19 cellular contexts compared by ENCODE assay signal in genomic region chr3:5009506-5010100, GRCh38. TPM values are rescaled to one million over a fixed set of nuclear protein-coding genes. Genes with fewer than 3 reads are reported as not detected.
DNase-seq lines count a peak whose midpoint lies in the region; ATAC-seq and TF ChIP-seq lines count a peak whose summit lies in the region.
"Had no signal": no experiment of that assay in that cellular context is flagged by ENCODE, and none has a peak within 500 bp of the region (broad histone marks: within the 10 kb centered on the region; RNA-seq: fewer than 3 reads in every experiment).

No MANE protein-coding gene starts in this region.

- no peak overlapping the region for H3K4me3 Mint-ChIP-seq in activated CD8-positive, alpha-beta T cell treated with anti-CD3 and anti-CD28 coated beads, Interleukin-2, amount 10 ng/mL, durations not matched to agents 7 days and 5 days
- H3K4me3 Mint-ChIP-seq in activated CD8-positive, alpha-beta T cell treated with anti-CD3 and anti-CD28 coated beads for 36 hours: no peak overlapping the region
- H3K4me3 Mint-ChIP-seq in stimulated activated naive B cell treated with anti-CD40 and anti-IgM and Interleukin-4, amounts not matched to agents 10 μg/mL and 1 μg/mL and 100 μg/mL, for 72 hours: no peak overlapping the region

- H3K27me3 Mint-ChIP-seq in activated CD8-positive, alpha-beta T cell treated with anti-CD3 and anti-CD28 coated beads, Interleukin-2, amount 10 ng/mL, durations not matched to agents 7 days and 5 days (ENCODE audit: low read depth): no peaks in the 10 kb centered on the region
- peaks cover 1% of the 10 kb centered on the region for H3K27me3 Mint-ChIP-seq in activated CD8-positive, alpha-beta T cell treated with anti-CD3 and anti-CD28 coated beads for 36 hours
- H3K27me3 Mint-ChIP-seq in stimulated activated naive B cell treated with anti-CD40 and anti-IgM and Interleukin-4, amounts not matched to agents 10 μg/mL and 1 μg/mL and 100 μg/mL, for 72 hours: no peaks in the 10 kb centered on the region

- H3K27ac Mint-ChIP-seq in activated CD8-positive, alpha-beta T cell treated with anti-CD3 and anti-CD28 coated beads, Interleukin-2, amount 10 ng/mL, durations not matched to agents 7 days and 5 days: peak overlapping the region; percentile 48
- no peak overlapping the region for H3K27ac Mint-ChIP-seq in activated CD8-positive, alpha-beta T cell treated with anti-CD3 and anti-CD28 coated beads for 36 hours
- peak overlapping the region; percentile 56 for H3K27ac Mint-ChIP-seq in stimulated activated naive B cell treated with anti-CD40 and anti-IgM and Interleukin-4, amounts not matched to agents 10 μg/mL and 1 μg/mL and 100 μg/mL, for 72 hours

- ATAC-seq in activated CD8-positive, alpha-beta T cell treated with anti-CD3 and anti-CD28 coated beads, Interleukin-2, amount 10 ng/mL, durations not matched to agents 7 days and 5 days: no peak
- ATAC-seq in activated CD8-positive, alpha-beta T cell treated with anti-CD3 and anti-CD28 coated beads for 36 hours: no peak
- ATAC-seq in stimulated activated naive B cell treated with anti-CD40 and anti-IgM and Interleukin-4, amounts not matched to agents 10 μg/mL and 1 μg/mL and 100 μg/mL, for 72 hours (replicated peaks): no peak
- no peak for ATAC-seq in GM21515 (IDR thresholded peaks at IDR 0.05; ENCODE audit: unreplicated experiment)
- ATAC-seq: Panc1 had no signal

- H3K36me3 ChIP-seq in PC-9 (ENCODE audit: low read depth): no peaks in the 10 kb centered on the region
- H3K36me3 ChIP-seq: HAP-1 had no signal

- H3K4me3 ChIP-seq in PC-9: no peak overlapping the region
- H3K4me3 ChIP-seq: GM12878, HAP-1 had no signal

- intact Hi-C loops in activated CD8-positive, alpha-beta T cell treated with anti-CD3 and anti-CD28 coated beads for 36 hours (cut with micrococcal nuclease): no loop called here
- intact Hi-C loops in PC-9 (cut with micrococcal nuclease; ENCODE audit: unreplicated experiment): no loop called here

- H2AFZ ChIP-seq in PC-9: no peak overlapping the region

- H3K9me3 ChIP-seq in PC-9 (ENCODE audit: insufficient read depth, low read depth): no peaks in the 10 kb centered on the region
- H3K9me3 ChIP-seq: HAP-1 had no signal

- no peaks in the 10 kb centered on the region for H3F3A ChIP-seq in PC-9 (ENCODE audit: insufficient read depth, low read depth)

- H3K79me2 ChIP-seq in PC-9 (ENCODE audit: low read depth): no peaks in the 10 kb centered on the region

- H4K20me1 ChIP-seq in PC-9 (ENCODE audit: insufficient read depth): no peaks in the 10 kb centered on the region

- CTCF ChIA-PET in activated CD8-positive, alpha-beta T cell treated with anti-CD3 and anti-CD28 coated beads, Interleukin-2, amount 10 ng/mL, durations not matched to agents 7 days and 5 days (lab: Charles Lee): interaction anchor here (0.6 to 2.3 kb wide), 6 partner anchors 25 to 376 kb away, joined by 3 to 7 read pairs (median 3); no protein-coding TSS in a partner anchor
- CTCF ChIA-PET in activated CD8-positive, alpha-beta T cell treated with anti-CD3 and anti-CD28 coated beads for 36 hours (lab: Charles Lee): interaction anchor here (0.8 to 3.1 kb wide), 2 partner anchors 9 to 165 kb away, joined by 5 to 11 read pairs; no protein-coding TSS in a partner anchor
- CTCF ChIA-PET in PC-9 (lab: Charles Lee): no interaction called here

- peaks cover 93% of the 10 kb centered on the region for H3K4me1 Mint-ChIP-seq in activated CD8-positive, alpha-beta T cell treated with anti-CD3 and anti-CD28 coated beads, Interleukin-2, amount 10 ng/mL, durations not matched to agents 7 days and 5 days (ENCODE audit: low read depth)
- H3K4me1 Mint-ChIP-seq in activated CD8-positive, alpha-beta T cell treated with anti-CD3 and anti-CD28 coated beads for 36 hours (ENCODE audit: low read depth): peaks cover 76% of the 10 kb centered on the region
- peaks cover 65 to 82% of the 10 kb centered on the region in 2 donors for H3K4me1 Mint-ChIP-seq in stimulated activated naive B cell treated with anti-CD40 and anti-IgM and Interleukin-4, amounts not matched to agents 10 μg/mL and 1 μg/mL and 100 μg/mL, for 72 hours

- H3K4me2 ChIP-seq in PC-9: no peak overlapping the region

- H3K27ac ChIP-seq in PC-9: no peak overlapping the region
- H3K27ac ChIP-seq: 22Rv1 had no signal

- POLR2A ChIA-PET in activated CD8-positive, alpha-beta T cell treated with anti-CD3 and anti-CD28 coated beads, Interleukin-2, amount 10 ng/mL, durations not matched to agents 7 days and 5 days (lab: Charles Lee): interaction anchor here (0.6 to 24.9 kb wide), 3 partner anchors 17 to 1140 kb away, joined by 3 to 450 read pairs (median 3); partner anchors contain the start of gene BHLHE40
- POLR2A ChIA-PET in activated CD8-positive, alpha-beta T cell treated with anti-CD3 and anti-CD28 coated beads for 36 hours (lab: Charles Lee): interaction anchor here (1.9 to 6.0 kb wide), 2 partner anchors 10 to 27 kb away, joined by 4 to 81 read pairs; partner anchors contain the start of gene BHLHE40
- POLR2A ChIA-PET in PC-9 (lab: Charles Lee; ENCODE audit: unreplicated experiment): interaction anchor here (0.6 kb wide), 1 partner anchor 13 kb away, joined by 6 read pairs; no protein-coding TSS in a partner anchor

- peaks cover 26% of the 10 kb centered on the region for H3K4me1 ChIP-seq in PC-9 (replicated peaks; ENCODE audit: insufficient read depth)
- H3K4me1 ChIP-seq: HAP-1 had no signal

- DNase-seq in activated CD8-positive, alpha-beta T cell treated with anti-CD3 and anti-CD28 coated beads, Interleukin-2, amount 10 ng/mL, durations not matched to agents 7 days and 5 days: no peak
- no peak for DNase-seq in activated CD8-positive, alpha-beta T cell treated with anti-CD3 and anti-CD28 coated beads for 36 hours
- peak; percentile 80 for DNase-seq in RPMI7951 (ENCODE audit: low read depth)
- DNase-seq in fibroblast of gingiva (ENCODE audit: low read depth): peak; percentile 50
- no peak for DNase-seq in stimulated activated naive B cell treated with anti-CD40 and anti-IgM and Interleukin-4, amounts not matched to agents 10 μg/mL and 1 μg/mL and 100 μg/mL, for 72 hours
- no peak for DNase-seq in DMS53 (lab: John Stamatoyannopoulos, UW)
- no peak for DNase-seq in PC-9
- DNase-seq: Karpas-422, NCI-H1105 treated with DMSO at 0.1 percent for 48 hours, NCI-H187 treated with DMSO at 0.1 percent for 48 hours, NCI-H2171 treated with DMSO at 0.1 percent for 48 hours, NCI-H510A, NCI-H82, SHP77 had no signal

- no TSS peak for BruUV-seq in PC-9 (replicated peaks; lab: Mats Ljungman, UMichigan)

- H3K9me3 Mint-ChIP-seq in activated CD8-positive, alpha-beta T cell treated with anti-CD3 and anti-CD28 coated beads, Interleukin-2, amount 10 ng/mL, durations not matched to agents 7 days and 5 days (ENCODE audit: insufficient read depth): no peaks in the 10 kb centered on the region
- H3K9me3 Mint-ChIP-seq in activated CD8-positive, alpha-beta T cell treated with anti-CD3 and anti-CD28 coated beads for 36 hours: no peaks in the 10 kb centered on the region
- H3K9me3 Mint-ChIP-seq in stimulated activated naive B cell treated with anti-CD40 and anti-IgM and Interleukin-4, amounts not matched to agents 10 μg/mL and 1 μg/mL and 100 μg/mL, for 72 hours: no peaks in the 10 kb centered on the region

- peaks cover 2% of the 10 kb centered on the region for H3K36me3 Mint-ChIP-seq in activated CD8-positive, alpha-beta T cell treated with anti-CD3 and anti-CD28 coated beads, Interleukin-2, amount 10 ng/mL, durations not matched to agents 7 days and 5 days (ENCODE audit: low read depth)
- no peaks in the 10 kb centered on the region for H3K36me3 Mint-ChIP-seq in activated CD8-positive, alpha-beta T cell treated with anti-CD3 and anti-CD28 coated beads for 36 hours (ENCODE audit: low read depth)
- no peaks in the 10 kb centered on the region for H3K36me3 Mint-ChIP-seq in stimulated activated naive B cell treated with anti-CD40 and anti-IgM and Interleukin-4, amounts not matched to agents 10 μg/mL and 1 μg/mL and 100 μg/mL, for 72 hours

- H3K27me3 ChIP-seq in PC-9 (ENCODE audit: insufficient read depth, low read depth): no peaks in the 10 kb centered on the region

- no peak for TF ChIP-seq CTCF in activated CD8-positive, alpha-beta T cell treated with anti-CD3 and anti-CD28 coated beads for 36 hours (IDR thresholded peaks at IDR 0.05)
- TF ChIP-seq CTCF in PC-9 (conservative IDR thresholded peaks at IDR 0.05): no peak

- H3K9me2 ChIP-seq in PC-9 (ENCODE audit: insufficient read depth): no peaks in the 10 kb centered on the region

RNA-seq across cellular contexts. Expression of gene BHLHE40, which starts 30.4 kb away (rescaled TPM):
- 100 to 1,000 TPM; 209 to 219 TPM for total RNA-seq in activated CD8-positive, alpha-beta T cell treated with anti-CD3 and anti-CD28 coated beads, Interleukin-2, amount 10 ng/mL, durations not matched to agents 7 days and 5 days
- 100 to 1,000 TPM; 456 to 470 TPM for total RNA-seq in activated CD8-positive, alpha-beta T cell treated with anti-CD3 and anti-CD28 coated beads for 36 hours
- total RNA-seq in RPMI7951 (2014; rRNA removed; shearing (Covaris generic)): 43.2 and 62.8 TPM in 2 replicates
- total RNA-seq in PC-9 (2021): 45.5 and 51.2 TPM in 2 replicates

Comparison
In these comparisons a context has a peak if more than half of its experiments do, and no peak if none do; other contexts are left out.
1. DNase-seq: peak in RPMI7951 (single experiment) and fibroblast of gingiva (single experiment); none in activated CD8-positive, alpha-beta T cell treated with anti-CD3 and anti-CD28 coated beads, Interleukin-2, amount 10 ng/mL, durations not matched to agents 7 days and 5 days (single experiment), activated CD8-positive, alpha-beta T cell treated with anti-CD3 and anti-CD28 coated beads for 36 hours (single experiment), stimulated activated naive B cell treated with anti-CD40 and anti-IgM and Interleukin-4, amounts not matched to agents 10 μg/mL and 1 μg/mL and 100 μg/mL, for 72 hours (single experiment), DMS53 (single experiment) and PC-9 (0 of 2).